Comparison of ENCODE assay signal across 25 cellular contexts in the genomic region with DNA sequence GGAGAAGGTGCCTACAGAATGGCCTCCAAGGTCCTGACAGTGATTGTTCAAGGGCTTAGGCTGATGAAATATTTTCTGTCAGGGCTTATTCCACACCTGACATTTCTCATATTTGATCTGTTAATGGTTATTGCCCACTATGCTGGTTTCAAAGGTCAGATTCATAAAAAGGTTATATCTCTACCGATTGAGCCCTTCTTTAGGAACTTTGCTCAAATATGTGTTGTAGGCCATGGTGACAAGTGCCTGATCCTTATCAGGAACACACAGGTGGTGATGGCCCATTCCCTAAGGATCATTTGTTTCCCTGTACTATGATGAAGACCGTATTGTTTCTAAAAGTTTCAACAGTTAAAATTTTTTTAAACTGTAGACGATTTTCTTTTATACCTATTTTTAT.
"Had no signal": no experiment of that assay in that cellular context is flagged by ENCODE, and none has a peak within 500 bp of the region (broad histone marks: within the 10 kb centered on the region; RNA-seq: fewer than 3 reads in every experiment).

No MANE protein-coding gene starts in this region.

- H3K9me3 ChIP-seq: heart right ventricle, lower lobe of right lung, right atrium auricular region, right lobe of liver, stomach, testis, thyroid gland, transverse colon, upper lobe of left lung, vagina had no signal

- H3K27me3 ChIP-seq: heart right ventricle, left lung, right atrium auricular region, right lobe of liver, stomach, testis, thyroid gland, transverse colon, upper lobe of left lung, vagina had no signal

- ATAC-seq: heart right ventricle; left cardiac atrium; left lung; lower lobe of right lung; naive thymus-derived CD8-positive, alpha-beta T cell; right lobe of liver; stimulated activated naive B cell treated with anti-CD40 and anti-IgM and Interleukin-4, amounts not matched to agents 10 μg/mL and 1 μg/mL and 100 μg/mL, for 72 hours; stimulated activated naive CD8-positive, alpha-beta T cell treated with anti-CD3 and anti-CD28 coated beads, Interleukin-15, Interleukin-2, amounts not matched to agents 100 U/mL and 50 U/mL, for 24 hours had no signal

- H3K79me2 ChIP-seq: parathyroid adenoma had no signal

- H3K27ac ChIP-seq: heart right ventricle, left lung, lower lobe of right lung, parathyroid adenoma, right atrium auricular region, right lobe of liver, stomach, testis, thyroid gland, transverse colon, upper lobe of left lung, vagina had no signal

- H3K9ac ChIP-seq: parathyroid adenoma had no signal

- H3K4me1 ChIP-seq: heart right ventricle, left lung, lower lobe of right lung, parathyroid adenoma, right atrium auricular region, right lobe of liver, stomach, testis, thyroid gland, upper lobe of left lung, vagina had no signal

- DNase-seq: heart right ventricle; hippocampal formation; kidney glomerular epithelial cell; left cardiac atrium; left lung; lower lobe of right lung; mammary epithelial cell; midbrain; naive thymus-derived CD8-positive, alpha-beta T cell; nucleus accumbens; right lobe of liver; stimulated activated CD4-positive, alpha-beta T cell treated with anti-CD3 and anti-CD28 coated beads, Interleukin-12 subunit alpha, Interleukin-12 subunit beta, amount 100 ng/mL, for 4 hours; stimulated activated CD4-positive, alpha-beta T cell treated with anti-CD3 and anti-CD28 coated beads, Interleukin-15, amount 100 ng/mL, for 24 hours; stimulated activated CD4-positive, alpha-beta T cell treated with anti-CD3 and anti-CD28 coated beads, Interleukin-2, amount 100 ng/mL, for 24 hours; stimulated activated CD4-positive, alpha-beta T cell treated with anti-CD3 and anti-CD28 coated beads, Interleukin-4, amount 100 ng/mL, for 1 hour; stimulated activated naive B cell treated with anti-CD40 and anti-IgM and Interleukin-4, amounts not matched to agents 10 μg/mL and 1 μg/mL and 100 μg/mL, for 72 hours; stimulated activated naive CD8-positive, alpha-beta T cell treated with anti-CD3 and anti-CD28 coated beads, Interleukin-15, Interleukin-2, amounts not matched to agents 100 U/mL and 50 U/mL, for 24 hours; stomach; testis; thyroid gland; transverse colon; upper lobe of left lung had no signal

- H3K36me3 ChIP-seq: heart right ventricle, left lung, lower lobe of right lung, right atrium auricular region, right lobe of liver, stomach, thyroid gland, transverse colon, upper lobe of left lung, vagina had no signal

- H3K4me3 ChIP-seq: heart right ventricle, left lung, lower lobe of right lung, right atrium auricular region, right lobe of liver, stomach, testis, thyroid gland, transverse colon, upper lobe of left lung, vagina had no signal

- H2AFZ ChIP-seq: parathyroid adenoma had no signal
